Comparison of ENCODE assay signal across 31 cellular contexts in genomic region chr10:61742812-61743211, GRCh38.
"Had no signal": no experiment of that assay in that cellular context is flagged by ENCODE, and none has a peak within 500 bp of the region (broad histone marks: within the 10 kb centered on the region; RNA-seq: fewer than 3 reads in every experiment).

No MANE protein-coding gene starts in this region.

- H3K27ac Mint-ChIP-seq: activated CD4-positive, alpha-beta memory T cell treated with anti-CD3 and anti-CD28 coated beads for 36 hours; activated CD4-positive, alpha-beta T cell treated with anti-CD3 and anti-CD28 coated beads for 36 hours; activated CD4-positive, alpha-beta T cell treated with anti-CD3 and anti-CD28 coated beads, Interleukin-2, amount 10 ng/mL, durations not matched to agents 24 days and 14 days; activated CD8-positive, alpha-beta memory T cell treated with anti-CD3 and anti-CD28 coated beads, Interleukin-2, amount 10 ng/mL, durations not matched to agents 7 days and 5 days; activated CD8-positive, alpha-beta T cell treated with anti-CD3 and anti-CD28 coated beads, Interleukin-2, amount 10 ng/mL, durations not matched to agents 7 days and 5 days; activated naive CD4-positive, alpha-beta T cell treated with anti-CD3 and anti-CD28 coated beads for 36 hours; activated naive CD4-positive, alpha-beta T cell treated with anti-CD3 and anti-CD28 coated beads, Interleukin-2, amount 50 U/mL, for 24 hours; activated naive CD8-positive, alpha-beta T cell treated with anti-CD3 and anti-CD28 coated beads for 36 hours; activated naive CD8-positive, alpha-beta T cell treated with anti-CD3 and anti-CD28 coated beads, Interleukin-2, amount 50 U/mL, for 24 hours; activated T-helper 1 cell treated with anti-CD3 and anti-CD28 coated beads, Interleukin-12 subunit alpha, Interleukin-12 subunit beta, Interleukin-2, Interleukin-4 antibody, amounts not matched to agents 30 ng/mL and 10 ng/mL and 1 ng/mL, durations not matched to agents 14 hours and 24 hours and 36 hours; activated T-helper 2 cell treated with anti-CD3 and anti-CD28 coated beads, Interferon-gamma antibody, Interleukin-2, Interleukin-4, amounts not matched to agents 10 μg/mL and 5 μg/mL and 100 μg/mL, durations not matched to agents 14 hours and 24 hours and 36 hours; T-helper 17 cell; T-helper 2 cell treated with Interferon-gamma antibody and Interleukin-4, amounts not matched to agents 5 μg/mL and 100 μg/mL, for 36 hours had no signal

- DNase-seq: activated CD4-positive, alpha-beta memory T cell treated with anti-CD3 and anti-CD28 coated beads for 36 hours; activated CD4-positive, alpha-beta T cell treated with anti-CD3 and anti-CD28 coated beads for 36 hours; activated CD4-positive, alpha-beta T cell treated with anti-CD3 and anti-CD28 coated beads, Interleukin-2, amount 10 ng/mL, durations not matched to agents 24 days and 14 days; activated CD4-positive, CD25-positive, alpha-beta regulatory T cell; activated CD4-positive, CD25-positive, alpha-beta regulatory T cell treated with anti-CD3 and anti-CD28 coated beads, Interleukin-2, amount 50 U/mL, for 72 hours; activated CD8-positive, alpha-beta memory T cell treated with anti-CD3 and anti-CD28 coated beads, Interleukin-2, amount 10 ng/mL, durations not matched to agents 7 days and 5 days; activated CD8-positive, alpha-beta memory T cell treated with anti-CD3 and anti-CD28 coated beads, Interleukin-2, amount 50 U/mL, for 4 hours; activated CD8-positive, alpha-beta T cell treated with anti-CD3 and anti-CD28 coated beads, Interleukin-2, amount 10 ng/mL, durations not matched to agents 7 days and 5 days; activated effector memory CD4-positive, alpha-beta T cell treated with anti-CD3 and anti-CD28 coated beads, Interleukin-2, amount 50 U/mL, for 16 hours; activated naive CD4-positive, alpha-beta T cell treated with anti-CD3 and anti-CD28 coated beads for 36 hours; activated naive CD8-positive, alpha-beta T cell treated with anti-CD3 and anti-CD28 coated beads for 36 hours; activated naive CD8-positive, alpha-beta T cell treated with anti-CD3 and anti-CD28 coated beads, Interleukin-2, amount 50 U/mL, for 24 hours; activated T-cell treated with anti-CD3 and anti-CD28 coated beads, Interleukin-2, amount 50 U/mL, for 1 hour; activated T-cell treated with anti-CD3 and anti-CD28 coated beads, Interleukin-2, amount 50 U/mL, for 48 hours; adrenal gland; amygdala; aorta; body of pancreas; colonic mucosa; effector CD8-positive, alpha-beta T cell; esophagus squamous epithelium; foreskin melanocyte; heart right ventricle; T-helper 17 cell; T1000 had no signal

- H3K4me3 ChIP-seq: adrenal gland, body of pancreas, colonic mucosa, esophagus squamous epithelium, gastroesophageal sphincter, heart right ventricle had no signal

- H3K27me3 ChIP-seq: adrenal gland, body of pancreas, colonic mucosa, esophagus squamous epithelium, gastroesophageal sphincter, heart right ventricle had no signal

- H3K36me3 Mint-ChIP-seq: activated CD4-positive, alpha-beta memory T cell treated with anti-CD3 and anti-CD28 coated beads for 36 hours; activated naive CD4-positive, alpha-beta T cell treated with anti-CD3 and anti-CD28 coated beads, Interleukin-2, amount 50 U/mL, for 24 hours; activated naive CD8-positive, alpha-beta T cell treated with anti-CD3 and anti-CD28 coated beads for 36 hours had no signal

- H3K9me3 Mint-ChIP-seq: activated naive CD4-positive, alpha-beta T cell treated with anti-CD3 and anti-CD28 coated beads for 36 hours had no signal

- H3K27ac ChIP-seq: adrenal gland, body of pancreas, colonic mucosa, epithelial cell of prostate, esophagus squamous epithelium, gastroesophageal sphincter, heart right ventricle had no signal

- H3K4me3 Mint-ChIP-seq: activated CD4-positive, alpha-beta memory T cell treated with anti-CD3 and anti-CD28 coated beads for 36 hours; activated CD4-positive, alpha-beta T cell treated with anti-CD3 and anti-CD28 coated beads for 36 hours; activated CD4-positive, alpha-beta T cell treated with anti-CD3 and anti-CD28 coated beads, Interleukin-2, amount 10 ng/mL, durations not matched to agents 24 days and 14 days; activated CD8-positive, alpha-beta memory T cell treated with anti-CD3 and anti-CD28 coated beads, Interleukin-2, amount 10 ng/mL, durations not matched to agents 7 days and 5 days; activated CD8-positive, alpha-beta T cell treated with anti-CD3 and anti-CD28 coated beads, Interleukin-2, amount 10 ng/mL, durations not matched to agents 7 days and 5 days; activated naive CD4-positive, alpha-beta T cell treated with anti-CD3 and anti-CD28 coated beads for 36 hours; activated naive CD4-positive, alpha-beta T cell treated with anti-CD3 and anti-CD28 coated beads, Interleukin-2, amount 50 U/mL, for 24 hours; activated naive CD8-positive, alpha-beta T cell treated with anti-CD3 and anti-CD28 coated beads for 36 hours; activated naive CD8-positive, alpha-beta T cell treated with anti-CD3 and anti-CD28 coated beads, Interleukin-2, amount 50 U/mL, for 24 hours; activated T-helper 1 cell treated with anti-CD3 and anti-CD28 coated beads, Interleukin-12 subunit alpha, Interleukin-12 subunit beta, Interleukin-2, Interleukin-4 antibody, amounts not matched to agents 30 ng/mL and 10 ng/mL and 1 ng/mL, durations not matched to agents 14 hours and 24 hours and 36 hours; T-helper 17 cell; T-helper 2 cell treated with Interferon-gamma antibody and Interleukin-4, amounts not matched to agents 5 μg/mL and 100 μg/mL, for 36 hours had no signal

- H3K4me1 ChIP-seq: adrenal gland, colonic mucosa, esophagus squamous epithelium, gastroesophageal sphincter, heart right ventricle had no signal

- H3K4me1 Mint-ChIP-seq: activated CD4-positive, alpha-beta T cell treated with anti-CD3 and anti-CD28 coated beads for 36 hours; activated CD4-positive, alpha-beta T cell treated with anti-CD3 and anti-CD28 coated beads, Interleukin-2, amount 10 ng/mL, durations not matched to agents 24 days and 14 days; activated CD8-positive, alpha-beta memory T cell treated with anti-CD3 and anti-CD28 coated beads, Interleukin-2, amount 10 ng/mL, durations not matched to agents 7 days and 5 days; activated naive CD4-positive, alpha-beta T cell treated with anti-CD3 and anti-CD28 coated beads, Interleukin-2, amount 50 U/mL, for 24 hours; activated naive CD8-positive, alpha-beta T cell treated with anti-CD3 and anti-CD28 coated beads for 36 hours; activated naive CD8-positive, alpha-beta T cell treated with anti-CD3 and anti-CD28 coated beads, Interleukin-2, amount 50 U/mL, for 24 hours; T-helper 17 cell had no signal

- H3K27me3 Mint-ChIP-seq: activated CD4-positive, alpha-beta T cell treated with anti-CD3 and anti-CD28 coated beads for 36 hours; activated naive CD4-positive, alpha-beta T cell treated with anti-CD3 and anti-CD28 coated beads, Interleukin-2, amount 50 U/mL, for 24 hours; activated naive CD8-positive, alpha-beta T cell treated with anti-CD3 and anti-CD28 coated beads for 36 hours had no signal

- ATAC-seq: activated CD4-positive, alpha-beta T cell treated with anti-CD3 and anti-CD28 coated beads for 36 hours; activated CD8-positive, alpha-beta memory T cell treated with anti-CD3 and anti-CD28 coated beads, Interleukin-2, amount 10 ng/mL, durations not matched to agents 7 days and 5 days; activated CD8-positive, alpha-beta T cell treated with anti-CD3 and anti-CD28 coated beads, Interleukin-2, amount 10 ng/mL, durations not matched to agents 7 days and 5 days; activated naive CD8-positive, alpha-beta T cell treated with anti-CD3 and anti-CD28 coated beads, Interleukin-2, amount 50 U/mL, for 24 hours; body of pancreas; gastroesophageal sphincter; heart right ventricle; T-helper 17 cell had no signal

- H3K36me3 ChIP-seq: adrenal gland, colonic mucosa, esophagus squamous epithelium, gastroesophageal sphincter, heart right ventricle had no signal

- H3K9me3 ChIP-seq: adrenal gland, body of pancreas, colonic mucosa, esophagus squamous epithelium, gastroesophageal sphincter had no signal
